In the genomic region with DNA sequence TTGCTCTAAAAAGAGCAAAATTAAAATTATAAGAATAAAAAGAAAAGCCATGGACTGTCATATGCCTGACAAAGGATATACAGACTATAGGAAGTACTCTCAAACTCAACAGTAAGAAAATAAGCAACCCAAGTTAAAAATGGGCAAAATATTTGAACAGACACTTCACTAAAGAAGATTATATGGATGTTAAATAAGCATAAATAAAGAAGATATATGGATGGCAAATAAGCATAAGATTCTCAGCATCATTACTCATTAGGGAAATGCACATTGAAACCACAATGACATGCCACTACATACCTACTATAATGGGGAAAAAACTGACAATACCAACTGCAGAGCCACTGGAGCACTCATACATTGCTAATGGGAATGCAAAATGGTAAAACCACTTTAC, we compare ENCODE assay signal across 8 cellular contexts. TPM values are rescaled to one million over a fixed set of nuclear protein-coding genes. Genes with fewer than 3 reads are reported as not detected.
"Had no signal": no experiment of that assay in that cellular context is flagged by ENCODE, and none has a peak within 500 bp of the region (broad histone marks: within the 10 kb centered on the region; RNA-seq: fewer than 3 reads in every experiment).

No MANE protein-coding gene starts in this region.

- FAIRE-seq: GM12878, GM12891, GM12892, GM18507, GM19239 had no signal

- H3K4me3 ChIP-seq: GM12878 had no signal

- DNase-seq: GDM1, GF-D8 had no signal

RNA-seq across cellular contexts. Expression of a gene that starts 14.9 kb away (rescaled TPM):
- total RNA-seq: G401, GM12878 had no signal
- polyA plus RNA-seq: GM12878 had no signal

RNA-seq across cellular contexts. Expression of a gene that starts 45.7 kb away (rescaled TPM):
- total RNA-seq: G401, GM12878 had no signal
- polyA plus RNA-seq: GM12878 had no signal
